12 cellular contexts compared by ENCODE assay signal in genomic region chr22:29879738-29880137, GRCh38. TPM values are rescaled to one million over a fixed set of nuclear protein-coding genes. Genes with fewer than 3 reads are reported as not detected.
DNase-seq lines count a peak whose midpoint lies in the region; ATAC-seq, FAIRE-seq and TF ChIP-seq lines count a peak whose summit lies in the region.
"Had no signal": no experiment of that assay in that cellular context is flagged by ENCODE, and none has a peak within 500 bp of the region (broad histone marks: within the 10 kb centered on the region; RNA-seq: fewer than 3 reads in every experiment).

No MANE protein-coding gene starts in this region.

- in situ Hi-C loops in GM23248 (cut with MboI) = no loop called here

- no peak overlapping the region for H3K4me3 Mint-ChIP-seq in activated CD4-positive, alpha-beta T cell treated with anti-CD3 and anti-CD28 coated beads for 36 hours
- H3K4me3 Mint-ChIP-seq: stimulated activated memory B cell treated with anti-CD40 and anti-IgM and Interleukin-4, amounts not matched to agents 10 μg/mL and 1 μg/mL and 100 μg/mL, for 72 hours had no signal

- no peaks in the 10 kb centered on the region; the same call in 1 of the 2 replicates for H4K20me1 ChIP-seq in GM23248 (ENCODE audit: insufficient read depth)

- H3K9me3 ChIP-seq in GM23248 (ENCODE audit: low read depth) = no peaks in the 10 kb centered on the region
- no peaks in the 10 kb centered on the region for H3K9me3 ChIP-seq in sigmoid colon
- H3K9me3 ChIP-seq: prostate gland had no signal

- CTCF ChIA-PET in activated CD4-positive, alpha-beta T cell treated with anti-CD3 and anti-CD28 coated beads for 36 hours (lab: Charles Lee) = interaction anchor here (1.0 kb wide), 1 partner anchor 11 kb away, joined by 4 read pairs; no protein-coding TSS in a partner anchor
- CTCF ChIA-PET in RWPE1 (lab: Yijun Ruan, JAX) = interaction anchor here (0.6 kb wide), 1 partner anchor 9 kb away, joined by 4 read pairs; no protein-coding TSS in a partner anchor

- peaks cover 5% of the 10 kb centered on the region for H3K4me1 Mint-ChIP-seq in activated CD4-positive, alpha-beta T cell treated with anti-CD3 and anti-CD28 coated beads for 36 hours

- no peaks in the 10 kb centered on the region for H3K9me3 Mint-ChIP-seq in activated CD4-positive, alpha-beta T cell treated with anti-CD3 and anti-CD28 coated beads for 36 hours (ENCODE audit: low read depth)
- H3K9me3 Mint-ChIP-seq: stimulated activated memory B cell treated with anti-CD40 and anti-IgM and Interleukin-4, amounts not matched to agents 10 μg/mL and 1 μg/mL and 100 μg/mL, for 72 hours had no signal

- WGBS in GM23248 (ENCODE audit: low coverage in 1 of 2, low lambda C conversion rate in 2 of 2, missing lambda C conversion rate in 2 of 2), 2 experiments = 95 to 96% methylated on average over 5 of the region's 5 CpGs
- WGBS in sigmoid colon, 2 donors = 93 to 98% methylated on average over 5 of the region's 5 CpGs

- peaks cover 7% of the 10 kb centered on the region; the same call in 1 of the 2 replicates for H3K4me1 ChIP-seq in GM23248 (ENCODE audit: insufficient read depth)
- peaks cover 0 to 8% (median 5%) of the 10 kb centered on the region in 4 donors for H3K4me1 ChIP-seq in sigmoid colon
- H3K4me1 ChIP-seq: prostate gland had no signal

- H3K79me2 ChIP-seq in GM23248 (ENCODE audit: insufficient read depth) = peaks cover 14% of the 10 kb centered on the region

- POLR2A ChIA-PET in activated CD4-positive, alpha-beta T cell treated with anti-CD3 and anti-CD28 coated beads for 36 hours (lab: Charles Lee) = no interaction called here
- POLR2A ChIA-PET in RWPE1 (lab: Yijun Ruan, JAX; ENCODE audit: low non-redundant PET) = no interaction called here

- H3K27me3 Mint-ChIP-seq in activated CD4-positive, alpha-beta T cell treated with anti-CD3 and anti-CD28 coated beads for 36 hours = peaks cover 4% of the 10 kb centered on the region
- H3K27me3 Mint-ChIP-seq: stimulated activated memory B cell treated with anti-CD40 and anti-IgM and Interleukin-4, amounts not matched to agents 10 μg/mL and 1 μg/mL and 100 μg/mL, for 72 hours had no signal

- no peak overlapping the region for H3K4me3 ChIP-seq in GM23248
- H3K4me3 ChIP-seq in sigmoid colon = no peak overlapping the region
- H3K4me3 ChIP-seq: prostate gland had no signal

- H3K27ac Mint-ChIP-seq in activated CD4-positive, alpha-beta T cell treated with anti-CD3 and anti-CD28 coated beads for 36 hours = no peak overlapping the region
- H3K27ac Mint-ChIP-seq: stimulated activated memory B cell treated with anti-CD40 and anti-IgM and Interleukin-4, amounts not matched to agents 10 μg/mL and 1 μg/mL and 100 μg/mL, for 72 hours had no signal

- no peak for FAIRE-seq in urothelium cell line (lab: Jason Lieb, UNC)

- H3K4me2 ChIP-seq in GM23248 (ENCODE audit: unreplicated experiment) = no peak overlapping the region

- no peaks in the 10 kb centered on the region for H3K36me3 ChIP-seq in GM23248 (ENCODE audit: low read depth)
- H3K36me3 ChIP-seq in sigmoid colon = no peaks in the 10 kb centered on the region
- H3K36me3 ChIP-seq: prostate gland had no signal

- H3K9me2 ChIP-seq in GM23248 (ENCODE audit: insufficient read depth) = no peaks in the 10 kb centered on the region

- H3K36me3 Mint-ChIP-seq in activated CD4-positive, alpha-beta T cell treated with anti-CD3 and anti-CD28 coated beads for 36 hours (ENCODE audit: low read depth) = peaks cover 3% of the 10 kb centered on the region
- H3K36me3 Mint-ChIP-seq: stimulated activated memory B cell treated with anti-CD40 and anti-IgM and Interleukin-4, amounts not matched to agents 10 μg/mL and 1 μg/mL and 100 μg/mL, for 72 hours had no signal

- DNase-seq in activated CD4-positive, alpha-beta T cell treated with anti-CD3 and anti-CD28 coated beads for 36 hours = peak; percentile 47
- DNase-seq in activated CD4-positive, alpha-beta T cell treated with anti-CD3 and anti-CD28 coated beads for 4 hours = no peak
- DNase-seq in GM23248 (peak; percentile 16), RWPE1 (ENCODE audit: low spot score) (peak; percentile 5), iPS-NIHi11 (ENCODE audit: low spot score) (peak; percentile 56), dedifferentiated amniotic fluid mesenchymal stem cell (ENCODE audit: extremely low spot score) (no peak), urothelium cell line (ENCODE audit: low spot score) (no peak), sigmoid colon (no peak)
- DNase-seq: foreskin melanocyte, NCI-H187 had no signal

- H3F3A ChIP-seq in GM23248 (ENCODE audit: insufficient read depth) = 0 out of 2 replicates have a peak, but pooled peaks cover 4% of the 10 kb centered on the region

- intact Hi-C loops in activated CD4-positive, alpha-beta T cell treated with anti-CD3 and anti-CD28 coated beads for 36 hours (cut with DNase I, micrococcal nuclease) = loop anchor here (5.0 to 10.0 kb wide), 4 partner anchors 112 to 1205 kb away; partner anchors contain the start of genes OSM (in 1 of the 2), PES1 (in 1 of the 2), SMTN (in 1 of the 2) and UQCR10 (in 1 of the 2)
- intact Hi-C loops in sigmoid colon (cut with DNase I) = no loop called here

- TF ChIP-seq EP300 in sigmoid colon (IDR thresholded peaks at IDR 0.05) = no peak

- no peak for ATAC-seq in activated CD4-positive, alpha-beta T cell treated with anti-CD3 and anti-CD28 coated beads for 36 hours
- ATAC-seq: stimulated activated memory B cell treated with anti-CD40 and anti-IgM and Interleukin-4, amounts not matched to agents 10 μg/mL and 1 μg/mL and 100 μg/mL, for 72 hours had no signal

- no peak overlapping the region for H3K9ac ChIP-seq in GM23248

- H2AFZ ChIP-seq in GM23248 = no peak overlapping the region

- H3K27ac ChIP-seq in GM23248 (no peak overlapping the region), RWPE1 (no peak overlapping the region), sigmoid colon (no peak overlapping the region)
- H3K27ac ChIP-seq: prostate gland had no signal

- TF ChIP-seq POLR2A in sigmoid colon (IDR thresholded peaks at IDR 0.05) = no peak

- H3K27me3 ChIP-seq in GM23248 (replicated peaks; ENCODE audit: insufficient read depth) (0 out of 2 replicates have a peak, but pooled peaks cover 5% of the 10 kb centered on the region), sigmoid colon (no peaks in the 10 kb centered on the region)

- TF ChIP-seq CTCF in RWPE1 (conservative IDR thresholded peaks at IDR 0.05; ENCODE audit: low read depth) = no peak
- TF ChIP-seq CTCF in sigmoid colon (IDR thresholded peaks at IDR 0.05) = no peak

RNA-seq across cellular contexts. Expression of gene MTMR3, which starts 3.2 kb away (rescaled TPM):
- 10 to 100 TPM; 19.2 to 22.8 TPM for total RNA-seq in activated CD4-positive, alpha-beta T cell treated with anti-CD3 and anti-CD28 coated beads for 36 hours
- total RNA-seq in GM23248 (2014; rRNA removed; shearing (Covaris generic)) = 22.2 and 50.3 TPM in 2 replicates
- polyA plus RNA-seq in GM23248 (2016; fragmentation: Nextera tagmentation; extraction: Ambion mirVana) = 10.4 and 12.6 TPM in 2 replicates
- 10 to 100 TPM; 40.7 to 52.3 (median 41.3) TPM for total RNA-seq in sigmoid colon
- polyA plus RNA-seq in sigmoid colon = 10 to 100 TPM in 2 of 3 donors, 1 to 10 TPM in 1; 6.6 to 21.1 (median 10.9) TPM

RNA-seq across cellular contexts. Expression of gene ASCC2, which starts 41.7 kb away (rescaled TPM):
- 10 to 100 TPM; 56.0 to 69.9 TPM for total RNA-seq in activated CD4-positive, alpha-beta T cell treated with anti-CD3 and anti-CD28 coated beads for 36 hours
- total RNA-seq in GM23248 (2014; rRNA removed; shearing (Covaris generic)) = 33.3 and 37.3 TPM in 2 replicates
- polyA plus RNA-seq in GM23248 (2016; fragmentation: Nextera tagmentation; extraction: Ambion mirVana) (51.4 and 55.6 TPM in 2 replicates), sigmoid colon (10 to 100 TPM; 47.4 to 51.0 (median 48.0) TPM)
- total RNA-seq in sigmoid colon = 10 to 100 TPM; 15.0 to 37.7 (median 20.5) TPM

Comparison
In these comparisons a context has a peak if more than half of its experiments do, and no peak if none do; other contexts are left out.
1. DNase-seq: peak in activated CD4-positive, alpha-beta T cell treated with anti-CD3 and anti-CD28 coated beads for 36 hours (single experiment), GM23248 (single experiment), RWPE1 (single experiment) and iPS-NIHi11 (single experiment); none in activated CD4-positive, alpha-beta T cell treated with anti-CD3 and anti-CD28 coated beads for 4 hours (0 of 2), dedifferentiated amniotic fluid mesenchymal stem cell (single experiment), urothelium cell line (single experiment) and sigmoid colon (single experiment).